ENCODE assay signal across 8 cellular contexts in the genomic region with DNA sequence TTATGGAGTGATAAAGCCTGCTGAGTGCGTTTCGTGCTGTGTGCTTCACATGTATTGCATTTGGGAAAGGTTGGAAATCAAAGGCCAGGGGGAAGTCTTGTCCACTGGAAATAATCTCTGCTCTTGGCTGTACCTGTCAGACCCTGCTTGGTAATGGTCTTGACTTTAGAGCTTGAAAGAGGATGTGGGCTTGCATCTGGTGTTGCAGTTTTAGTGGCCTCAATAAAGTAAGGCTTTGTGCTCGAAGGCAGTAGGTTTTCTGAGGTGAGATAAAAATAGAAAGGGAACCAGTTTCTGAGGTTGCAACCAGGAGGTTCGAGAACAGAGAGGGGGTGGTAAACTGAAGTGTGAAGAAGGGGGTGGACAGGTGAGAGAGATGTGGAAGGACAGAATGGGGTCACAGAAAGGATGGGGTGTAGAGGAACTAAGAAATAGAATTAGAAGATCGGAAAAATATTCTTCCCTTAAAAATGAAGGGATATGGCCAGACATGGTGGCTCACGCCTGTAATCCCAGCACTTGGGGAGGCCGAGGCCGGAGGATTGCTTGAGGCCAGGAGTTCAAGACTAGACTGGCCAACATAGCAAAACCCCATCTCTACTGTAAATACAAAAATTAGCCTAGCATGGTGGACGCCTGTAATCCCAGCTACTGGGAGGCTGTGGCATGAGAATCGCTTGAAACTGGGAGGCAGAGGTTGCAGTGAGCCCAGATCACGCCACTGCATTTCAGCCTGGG. TPM values are rescaled to one million over a fixed set of nuclear protein-coding genes. Genes with fewer than 3 reads are reported as not detected.
A peak's percentile ranks its signal among the peaks of the same experiment; 100 is the strongest.
DNase-seq lines count a peak whose midpoint lies in the region; ATAC-seq and TF ChIP-seq lines count a peak whose summit lies in the region.

No MANE protein-coding gene starts in this region.

- DNase-seq in activated CD4-positive, alpha-beta T cell treated with anti-CD3 and anti-CD28 coated beads, Interleukin-2, amount 10 ng/mL, durations not matched to agents 24 days and 14 days = peak; percentile 76
- DNase-seq in activated CD4-positive, alpha-beta T cell treated with anti-CD3 and anti-CD28 coated beads for 4 hours = no peak
- DNase-seq in esophagus muscularis mucosa (ENCODE audit: extremely low spot score) = no peak
- DNase-seq in sigmoid colon = no peak
- no peak for DNase-seq in mucosa of gallbladder (ENCODE audit: low spot score)
- DNase-seq in foreskin keratinocyte = no peak

- no peaks in the 10 kb centered on the region for H3K27me3 Mint-ChIP-seq in activated CD4-positive, alpha-beta T cell treated with anti-CD3 and anti-CD28 coated beads, Interleukin-2, amount 10 ng/mL, durations not matched to agents 24 days and 14 days

- H3K4me3 ChIP-seq in esophagus muscularis mucosa (peak overlapping the region; percentile 80 to 97 (median 90)), sigmoid colon (peak overlapping the region in 3 of 4 donors; percentile 75 to 95 (median 84))

- WGBS in esophagus muscularis mucosa = 64% methylated on average over 11 of the region's 11 CpGs
- WGBS in sigmoid colon, 2 donors = 62 to 63% methylated on average over 11 of the region's 11 CpGs

- TF ChIP-seq POLR2A in Raji (IDR thresholded peaks at IDR 0.05; ENCODE audit: insufficient read depth, low read depth, low read length) (peak; percentile 37; the same call in 1 of the 2 replicates), esophagus muscularis mucosa (IDR thresholded peaks at IDR 0.05; ENCODE audit: low read depth) (no peak), sigmoid colon (IDR thresholded peaks at IDR 0.05) (no peak)

- H3K27ac ChIP-seq in esophagus muscularis mucosa (replicated peaks in 1 of 4) (peak overlapping the region; percentile 93 to 100 (median 98)), sigmoid colon (peak overlapping the region; percentile 96 to 100 (median 97)), foreskin keratinocyte (no peak overlapping the region)

- H3K9me3 ChIP-seq in esophagus muscularis mucosa (no peaks in the 10 kb centered on the region), sigmoid colon (no peaks in the 10 kb centered on the region)

- H3K36me3 ChIP-seq in esophagus muscularis mucosa = no peaks in the 10 kb centered on the region
- no peaks in the 10 kb centered on the region for H3K36me3 ChIP-seq in sigmoid colon

- H3K4me3 Mint-ChIP-seq in activated CD4-positive, alpha-beta T cell treated with anti-CD3 and anti-CD28 coated beads, Interleukin-2, amount 10 ng/mL, durations not matched to agents 24 days and 14 days = peak overlapping the region; percentile 99

- H3K4me1 ChIP-seq in esophagus muscularis mucosa (peaks cover 29 to 56% (median 53%) of the 10 kb centered on the region in 4 donors), sigmoid colon (peaks cover 0 to 48% (median 42%) of the 10 kb centered on the region in 4 donors), foreskin keratinocyte (peaks cover 15% of the 10 kb centered on the region)

- ATAC-seq in HG02678 (IDR thresholded peaks at IDR 0.05; ENCODE audit: unreplicated experiment) (peak; percentile 50), foreskin keratinocyte (no peak)

- H3K36me3 Mint-ChIP-seq in activated CD4-positive, alpha-beta T cell treated with anti-CD3 and anti-CD28 coated beads, Interleukin-2, amount 10 ng/mL, durations not matched to agents 24 days and 14 days (ENCODE audit: low read depth) = peaks cover 47% of the 10 kb centered on the region

- intact Hi-C loops in activated CD4-positive, alpha-beta T cell treated with anti-CD3 and anti-CD28 coated beads, Interleukin-2, amount 10 ng/mL, durations not matched to agents 24 days and 14 days (cut with micrococcal nuclease) = loop anchor here (5.0 kb wide), 3 partner anchors 218 to 438 kb away; a partner anchor contains a TSS
- intact Hi-C loops in esophagus muscularis mucosa (cut with DNase I) = no loop called here
- intact Hi-C loops in sigmoid colon (cut with DNase I) = no loop called here

- H3K27me3 ChIP-seq in esophagus muscularis mucosa (no peaks in the 10 kb centered on the region), sigmoid colon (no peaks in the 10 kb centered on the region), foreskin keratinocyte (no peaks in the 10 kb centered on the region)

- H3K4me1 Mint-ChIP-seq in activated CD4-positive, alpha-beta T cell treated with anti-CD3 and anti-CD28 coated beads, Interleukin-2, amount 10 ng/mL, durations not matched to agents 24 days and 14 days = peaks cover 41% of the 10 kb centered on the region

- TF ChIP-seq EP300 in esophagus muscularis mucosa (IDR thresholded peaks at IDR 0.05) (no peak), sigmoid colon (IDR thresholded peaks at IDR 0.05) (no peak)

- no peak for TF ChIP-seq CTCF in esophagus muscularis mucosa (IDR thresholded peaks at IDR 0.05)
- TF ChIP-seq CTCF in sigmoid colon (IDR thresholded peaks at IDR 0.05) = no peak
- no peak for TF ChIP-seq CTCF in foreskin keratinocyte (conservative IDR thresholded peaks at IDR 0.05)

- peak overlapping the region; percentile 98 for H3K27ac Mint-ChIP-seq in activated CD4-positive, alpha-beta T cell treated with anti-CD3 and anti-CD28 coated beads, Interleukin-2, amount 10 ng/mL, durations not matched to agents 24 days and 14 days

- peaks cover 2% of the 10 kb centered on the region for H3K9me3 Mint-ChIP-seq in activated CD4-positive, alpha-beta T cell treated with anti-CD3 and anti-CD28 coated beads, Interleukin-2, amount 10 ng/mL, durations not matched to agents 24 days and 14 days

RNA-seq across cellular contexts. Expression of a gene that starts 1.5 kb away (rescaled TPM):
- 43.8 and 46.9 TPM in 2 replicates for total RNA-seq in activated CD4-positive, alpha-beta T cell treated with anti-CD3 and anti-CD28 coated beads, Interleukin-2, amount 10 ng/mL, durations not matched to agents 24 days and 14 days
- total RNA-seq in esophagus muscularis mucosa = 10 to 100 TPM; 14.9 to 24.1 (median 18.6) TPM
- 10 to 100 TPM; 25.2 to 50.7 (median 28.9) TPM for total RNA-seq in sigmoid colon
- polyA plus RNA-seq in sigmoid colon = 10 to 100 TPM in 2 of 3 donors, 1 to 10 TPM in 1; 3.2 to 12.7 (median 10.2) TPM
- total RNA-seq in mucosa of gallbladder = 26.9 TPM
- total RNA-seq in foreskin keratinocyte = 27.6 and 28.6 TPM in 2 replicates
- polyA plus RNA-seq in foreskin keratinocyte = 8.1 and 12.4 TPM in 2 replicates

RNA-seq across cellular contexts. Expression of a gene that starts 1.8 kb away (rescaled TPM):
- total RNA-seq in activated CD4-positive, alpha-beta T cell treated with anti-CD3 and anti-CD28 coated beads, Interleukin-2, amount 10 ng/mL, durations not matched to agents 24 days and 14 days = 206 and 214 TPM in 2 replicates
- total RNA-seq in esophagus muscularis mucosa (10 to 100 TPM; 34.1 to 55.7 (median 38.8) TPM), sigmoid colon (10 to 100 TPM; 29.6 to 46.8 (median 37.6) TPM), mucosa of gallbladder (28.5 TPM), foreskin keratinocyte (119 and 130 TPM in 2 replicates)
- polyA plus RNA-seq in sigmoid colon (10 to 100 TPM; 28.7 to 65.2 (median 33.6) TPM), foreskin keratinocyte (95.9 and 107 TPM in 2 replicates)

RNA-seq across cellular contexts. Expression of a gene that starts 51.7 kb away (rescaled TPM):
- total RNA-seq in activated CD4-positive, alpha-beta T cell treated with anti-CD3 and anti-CD28 coated beads, Interleukin-2, amount 10 ng/mL, durations not matched to agents 24 days and 14 days = not detected in 2 replicates
- 10 to 100 TPM in 2 of 4 donors, 1 to 10 TPM in 2; 5.5 to 17.0 (median 9.8) TPM for total RNA-seq in esophagus muscularis mucosa
- 10 to 100 TPM in 1 of 4 donors, 1 to 10 TPM in 1, under 1 TPM in 2; 0.41 to 10.2 (median 1.6) TPM for total RNA-seq in sigmoid colon
- polyA plus RNA-seq in sigmoid colon = 1 to 10 TPM in 1 of 3 donors, under 1 TPM in 1, not detected in 1; 0.20 to 1.2 TPM
- 8.4 TPM for total RNA-seq in mucosa of gallbladder
- not detected in 2 replicates for total RNA-seq in foreskin keratinocyte
- polyA plus RNA-seq in foreskin keratinocyte = not detected in 2 replicates
